Comparison of ENCODE assay signal across 19 cellular contexts in the genomic region with DNA sequence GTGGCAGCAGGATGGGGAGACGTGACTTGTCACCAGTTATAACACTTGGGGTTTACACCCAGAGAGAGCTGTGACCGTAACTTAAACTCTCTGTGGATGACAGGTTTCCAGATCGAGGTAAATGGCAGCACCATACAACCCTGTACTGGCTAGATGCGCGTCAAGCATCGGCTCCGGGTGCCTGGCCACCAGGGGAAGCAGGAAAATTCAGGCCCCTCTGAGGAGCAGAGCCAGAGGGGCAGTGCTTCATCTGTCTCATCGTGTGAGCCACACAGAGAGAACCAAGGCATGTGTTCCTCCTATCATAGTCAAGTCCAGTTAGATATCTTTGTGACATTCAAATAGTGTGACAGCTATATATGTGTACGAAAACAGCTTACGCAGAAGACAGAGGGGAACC.
DNase-seq lines count a peak whose midpoint lies in the region; ATAC-seq lines count a peak whose summit lies in the region.
"Had no signal": no experiment of that assay in that cellular context is flagged by ENCODE, and none has a peak within 500 bp of the region (broad histone marks: within the 10 kb centered on the region; RNA-seq: fewer than 3 reads in every experiment).

No MANE protein-coding gene starts in this region.

- peak overlapping the region; percentile 75 for H3K9ac ChIP-seq in neuronal stem cell (ENCODE audit: low read depth, low read length, poor library complexity)
- H3K9ac ChIP-seq: BLaER1 treated with 17β-estradiol and CSF1 and Interleukin-3, amounts not matched to agents 10 nM and 100 nM had no signal

- no peak overlapping the region for H3K4me3 ChIP-seq in neuronal stem cell (ENCODE audit: low read length in 2 of 2)
- H3K4me3 ChIP-seq: BLaER1 treated with 17β-estradiol and CSF1 and Interleukin-3, amounts not matched to agents 10 nM and 100 nM; GM23338 had no signal

- DNase-seq in ecto neural progenitor cell (ENCODE audit: low spot score) (peak; percentile 29), islet precursor cell (peak; percentile 9), neuronal stem cell (ENCODE audit: low spot score) (no peak), RKO (ENCODE audit: low spot score) (no peak), NCI-H1694 treated with DMSO at 0.1 percent for 48 hours (lab: John Stamatoyannopoulos, UW) (no peak)
- DNase-seq: AML-193; BE2C; Calu3; CD4-positive, alpha-beta memory T cell; COR-L47; DMS53; DMS79 treated with DMSO at 0.1 percent for 48 hours; GF-D8; H9 had no signal

- no peak overlapping the region for H3K4ac ChIP-seq in neuronal stem cell (ENCODE audit: low read length)

- H4K91ac ChIP-seq in neuronal stem cell (ENCODE audit: low read depth, low read length, poor library complexity): no peak overlapping the region

- no peaks in the 10 kb centered on the region for H3K27me3 ChIP-seq in neuronal stem cell (ENCODE audit: control insufficient read depth in 3 of 3, insufficient read depth in 3 of 3, low read depth in 1 of 3, low read length in 3 of 3)
- H3K27me3 ChIP-seq: BE2C; BLaER1 treated with 17β-estradiol and CSF1 and Interleukin-3, amounts not matched to agents 10 nM and 100 nM had no signal

- ATAC-seq in HG02798 (IDR thresholded peaks at IDR 0.05; ENCODE audit: poor library complexity, unreplicated experiment): no peak
- ATAC-seq: GM23338, HCT116 had no signal

- WGBS in neuronal stem cell (ENCODE audit: extremely low coverage in 2 of 2, insufficient read length in 2 of 2, insufficient replicate concordance in 1 of 2), 2 donors: no CpG with 5 or more reads among the region's 10 CpGs

- no peaks in the 10 kb centered on the region for H3K9me3 ChIP-seq in neuronal stem cell (replicated peaks in 1 of 2; ENCODE audit: control insufficient read depth in 2 of 2, insufficient read depth in 1 of 2, low read depth in 1 of 2, low read length in 2 of 2)
- H3K9me3 ChIP-seq: BE2C; BLaER1 treated with 17β-estradiol and CSF1 and Interleukin-3, amounts not matched to agents 10 nM and 100 nM had no signal

- no peak overlapping the region for H3K4me2 ChIP-seq in neuronal stem cell (ENCODE audit: insufficient read depth, low read length, poor library complexity, severe bottlenecking)
- H3K4me2 ChIP-seq: BLaER1 treated with 17β-estradiol and CSF1 and Interleukin-3, amounts not matched to agents 10 nM and 100 nM; GM23338 had no signal

- H3K27ac ChIP-seq in neuronal stem cell (replicated peaks; ENCODE audit: low read length): no peak overlapping the region
- H3K27ac ChIP-seq: 22Rv1; BLaER1 treated with 17β-estradiol and CSF1 and Interleukin-3, amounts not matched to agents 10 nM and 100 nM had no signal

- no peak overlapping the region for H2BK120ac ChIP-seq in neuronal stem cell (ENCODE audit: low read depth, low read length)

- peak overlapping the region; percentile 27 for H2BK12ac ChIP-seq in neuronal stem cell (ENCODE audit: low read length)

- H4K8ac ChIP-seq in neuronal stem cell (ENCODE audit: low read depth, low read length): no peak overlapping the region

- H3K4me1 ChIP-seq in neuronal stem cell (ENCODE audit: control insufficient read depth in 2 of 2, insufficient read depth in 1 of 2, low read depth in 1 of 2, low read length in 2 of 2): no peaks in the 10 kb centered on the region
- H3K4me1 ChIP-seq: BE2C; BLaER1 treated with 17β-estradiol and CSF1 and Interleukin-3, amounts not matched to agents 10 nM and 100 nM had no signal

- H3K23ac ChIP-seq in neuronal stem cell (ENCODE audit: low read depth, low read length, poor library complexity): no peak overlapping the region

- H3K79me1 ChIP-seq in neuronal stem cell (ENCODE audit: low read depth, low read length): no peaks in the 10 kb centered on the region

- no peak overlapping the region for H2AK5ac ChIP-seq in neuronal stem cell (ENCODE audit: low read depth, low read length)

- no peak overlapping the region for H3K14ac ChIP-seq in neuronal stem cell (ENCODE audit: low read length)

- H3K18ac ChIP-seq in neuronal stem cell (ENCODE audit: low read length): peak overlapping the region; percentile 45

- no peak overlapping the region for H2AFZ ChIP-seq in neuronal stem cell (ENCODE audit: low read length)
- H2AFZ ChIP-seq: GM23338 had no signal

- no peak overlapping the region for H2BK15ac ChIP-seq in neuronal stem cell (ENCODE audit: low read length)

- H3K36me3 ChIP-seq in neuronal stem cell (replicated peaks in 1 of 2; ENCODE audit: control insufficient read depth in 2 of 2, insufficient read depth in 2 of 2, low read length in 2 of 2): no peaks in the 10 kb centered on the region
- H3K36me3 ChIP-seq: BE2C; BLaER1 treated with 17β-estradiol and CSF1 and Interleukin-3, amounts not matched to agents 10 nM and 100 nM had no signal

- no peak overlapping the region for H2BK5ac ChIP-seq in neuronal stem cell (ENCODE audit: low read length)

Comparison
In these comparisons a context has a peak if more than half of its experiments do, and no peak if none do; other contexts are left out.
1. DNase-seq: peak in ecto neural progenitor cell (single experiment) and islet precursor cell (single experiment); none in neuronal stem cell (single experiment), RKO (single experiment) and NCI-H1694 treated with DMSO at 0.1 percent for 48 hours (single experiment).